In the genomic region with DNA sequence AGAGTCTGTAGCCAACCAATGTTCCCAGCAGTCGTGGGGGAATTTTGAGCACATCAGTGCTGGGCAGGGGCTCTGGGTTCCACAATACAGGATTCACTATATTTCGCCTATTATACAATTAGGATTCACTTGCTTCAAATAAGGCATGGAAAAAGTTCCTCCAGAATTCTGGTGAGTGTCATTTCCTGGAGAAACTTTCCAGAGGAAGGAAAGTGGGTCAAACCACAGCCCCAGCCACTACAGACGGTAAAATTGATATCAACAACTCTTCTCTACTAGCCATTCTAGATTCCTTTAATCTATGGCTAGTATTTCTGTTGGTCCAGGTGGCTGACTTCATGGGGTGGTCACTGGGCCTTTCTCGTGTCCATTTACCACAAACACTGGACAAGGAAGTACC, we compare ENCODE assay signal across 18 cellular contexts. TPM values are rescaled to one million over a fixed set of nuclear protein-coding genes. Genes with fewer than 3 reads are reported as not detected.
DNase-seq lines count a peak whose midpoint lies in the region; ATAC-seq and TF ChIP-seq lines count a peak whose summit lies in the region.
"Had no signal": no experiment of that assay in that cellular context is flagged by ENCODE, and none has a peak within 500 bp of the region (broad histone marks: within the 10 kb centered on the region; RNA-seq: fewer than 3 reads in every experiment).

No MANE protein-coding gene starts in this region.

- H3K36me3 ChIP-seq in heart right ventricle = no peaks in the 10 kb centered on the region
- H3K36me3 ChIP-seq: brain microvascular endothelial cell, uterus had no signal

- no peak overlapping the region for H3K4me3 ChIP-seq in heart right ventricle
- H3K4me3 ChIP-seq: uterus had no signal

- H3K4me1 Mint-ChIP-seq in activated naive CD4-positive, alpha-beta T cell treated with anti-CD3 and anti-CD28 coated beads, Interleukin-2, amount 10 ng/mL, durations not matched to agents 7 days and 5 days = peaks cover 62% of the 10 kb centered on the region
- H3K4me1 Mint-ChIP-seq in activated T-helper 17 cell treated with anti-CD3 and anti-CD28 coated beads, Interleukin-2, amount 50 U/mL, for 72 hours = peaks cover 53% of the 10 kb centered on the region
- peaks cover 75% of the 10 kb centered on the region for H3K4me1 Mint-ChIP-seq in stimulated activated effector memory CD8-positive, alpha-beta T cell treated with anti-CD3 and anti-CD28 coated beads, Interleukin-12 subunit alpha, Interleukin-12 subunit beta, amount 100 ng/mL, for 72 hours
- H3K4me1 Mint-ChIP-seq in mesothelial cell of epicardium = peaks cover 13% of the 10 kb centered on the region

- no peak for DNase-seq in activated naive CD4-positive, alpha-beta T cell treated with anti-CD3 and anti-CD28 coated beads, Interleukin-2, amount 50 U/mL, for 72 hours (ENCODE audit: low spot score in 2 of 2)
- no peak for DNase-seq in activated naive CD4-positive, alpha-beta T cell treated with anti-CD3 and anti-CD28 coated beads, Interleukin-2, amount 10 ng/mL, durations not matched to agents 7 days and 5 days
- no peak for DNase-seq in heart right ventricle
- no peak for DNase-seq in stimulated activated effector memory CD8-positive, alpha-beta T cell treated with anti-CD3 and anti-CD28 coated beads, Interleukin-12 subunit alpha, Interleukin-12 subunit beta, amount 100 ng/mL, for 72 hours (ENCODE audit: low spot score in 2 of 2)
- no peak for DNase-seq in iPS-NIHi7 (ENCODE audit: extremely low spot score)
- DNase-seq in mesothelial cell of epicardium (ENCODE audit: low spot score in 2 of 2, unreplicated experiment in 2 of 2) = no peak
- no peak for DNase-seq in NOMO-1 treated with DMSO at 0.1 percent for 48 hours (lab: John Stamatoyannopoulos, UW; ENCODE audit: unreplicated experiment)
- DNase-seq: activated CD4-positive, CD25-positive, alpha-beta regulatory T cell; brain microvascular endothelial cell; EL; KG1; left colon; NCI-H1417; NCI-H2171 treated with DMSO at 0.1 percent for 48 hours; posterior cingulate gyrus; uterus had no signal

- peak in 1 of 2 donors; percentile 39 for ATAC-seq in activated naive CD4-positive, alpha-beta T cell treated with anti-CD3 and anti-CD28 coated beads, Interleukin-2, amount 50 U/mL, for 72 hours
- ATAC-seq in activated T-helper 17 cell treated with anti-CD3 and anti-CD28 coated beads, Interleukin-2, amount 50 U/mL, for 72 hours (replicated peaks) = peak; percentile 13
- peak in 7 of 8 donors; percentile 38 to 73 (median 62) for ATAC-seq in heart right ventricle
- no peak for ATAC-seq in stimulated activated effector memory CD8-positive, alpha-beta T cell treated with anti-CD3 and anti-CD28 coated beads, Interleukin-12 subunit alpha, Interleukin-12 subunit beta, amount 100 ng/mL, for 72 hours
- ATAC-seq: left colon had no signal

- H3K4me1 ChIP-seq in heart right ventricle = peaks cover 0 to 65% (median 33%) of the 10 kb centered on the region in 9 donors
- H3K4me1 ChIP-seq: uterus had no signal

- no peak for TF ChIP-seq CTCF in heart right ventricle (IDR thresholded peaks at IDR 0.05)
- TF ChIP-seq CTCF in mesothelial cell of epicardium (IDR thresholded peaks at IDR 0.05; ENCODE audit: unreplicated experiment) = no peak

- peak overlapping the region; percentile 51 to 62 for H3K27ac Mint-ChIP-seq in activated naive CD4-positive, alpha-beta T cell treated with anti-CD3 and anti-CD28 coated beads, Interleukin-2, amount 50 U/mL, for 72 hours
- H3K27ac Mint-ChIP-seq in activated naive CD4-positive, alpha-beta T cell treated with anti-CD3 and anti-CD28 coated beads, Interleukin-2, amount 10 ng/mL, durations not matched to agents 7 days and 5 days = no peak overlapping the region
- peak overlapping the region; percentile 61 for H3K27ac Mint-ChIP-seq in activated T-helper 17 cell treated with anti-CD3 and anti-CD28 coated beads, Interleukin-2, amount 50 U/mL, for 72 hours
- peak overlapping the region; percentile 58 for H3K27ac Mint-ChIP-seq in stimulated activated effector memory CD8-positive, alpha-beta T cell treated with anti-CD3 and anti-CD28 coated beads, Interleukin-12 subunit alpha, Interleukin-12 subunit beta, amount 100 ng/mL, for 72 hours
- no peak overlapping the region for H3K27ac Mint-ChIP-seq in mesothelial cell of epicardium

- H3K4me3 Mint-ChIP-seq in activated naive CD4-positive, alpha-beta T cell treated with anti-CD3 and anti-CD28 coated beads, Interleukin-2, amount 10 ng/mL, durations not matched to agents 7 days and 5 days = no peak overlapping the region
- peak overlapping the region; percentile 53 for H3K4me3 Mint-ChIP-seq in activated T-helper 17 cell treated with anti-CD3 and anti-CD28 coated beads, Interleukin-2, amount 50 U/mL, for 72 hours
- H3K4me3 Mint-ChIP-seq in stimulated activated effector memory CD8-positive, alpha-beta T cell treated with anti-CD3 and anti-CD28 coated beads, Interleukin-12 subunit alpha, Interleukin-12 subunit beta, amount 100 ng/mL, for 72 hours = peak overlapping the region; percentile 23
- no peak overlapping the region for H3K4me3 Mint-ChIP-seq in mesothelial cell of epicardium

- no peaks in the 10 kb centered on the region for H3K9me3 ChIP-seq in heart right ventricle
- H3K9me3 ChIP-seq: uterus had no signal

- 62% methylated on average over 4 of the region's 4 CpGs for WGBS in heart right ventricle, 2 donors

- H3K27ac ChIP-seq in heart right ventricle = peak overlapping the region in 6 of 10 donors; percentile 35 to 62 (median 48)
- H3K27ac ChIP-seq: brain microvascular endothelial cell, HL-60 had no signal

- CTCF ChIA-PET in activated naive CD4-positive, alpha-beta T cell treated with anti-CD3 and anti-CD28 coated beads, Interleukin-2, amount 10 ng/mL, durations not matched to agents 7 days and 5 days (lab: Charles Lee) = interaction anchor here (0.7 to 1.1 kb wide), 2 partner anchors 8 to 9 kb away, joined by 3 to 5 read pairs; no protein-coding TSS in a partner anchor

- no peaks in the 10 kb centered on the region for H3K9me3 Mint-ChIP-seq in activated naive CD4-positive, alpha-beta T cell treated with anti-CD3 and anti-CD28 coated beads, Interleukin-2, amount 50 U/mL, for 72 hours
- H3K9me3 Mint-ChIP-seq in activated naive CD4-positive, alpha-beta T cell treated with anti-CD3 and anti-CD28 coated beads, Interleukin-2, amount 10 ng/mL, durations not matched to agents 7 days and 5 days = no peaks in the 10 kb centered on the region
- no peaks in the 10 kb centered on the region for H3K9me3 Mint-ChIP-seq in activated T-helper 17 cell treated with anti-CD3 and anti-CD28 coated beads, Interleukin-2, amount 50 U/mL, for 72 hours
- H3K9me3 Mint-ChIP-seq in stimulated activated effector memory CD8-positive, alpha-beta T cell treated with anti-CD3 and anti-CD28 coated beads, Interleukin-12 subunit alpha, Interleukin-12 subunit beta, amount 100 ng/mL, for 72 hours = no peaks in the 10 kb centered on the region
- H3K9me3 Mint-ChIP-seq in mesothelial cell of epicardium = peaks cover 7% of the 10 kb centered on the region

- no peaks in the 10 kb centered on the region for H3K27me3 ChIP-seq in heart right ventricle
- H3K27me3 ChIP-seq: brain microvascular endothelial cell, uterus had no signal

- intact Hi-C loops in heart right ventricle (cut with DNase I) = no loop called here

- H3K27me3 Mint-ChIP-seq in activated naive CD4-positive, alpha-beta T cell treated with anti-CD3 and anti-CD28 coated beads, Interleukin-2, amount 10 ng/mL, durations not matched to agents 7 days and 5 days = no peaks in the 10 kb centered on the region
- H3K27me3 Mint-ChIP-seq in activated T-helper 17 cell treated with anti-CD3 and anti-CD28 coated beads, Interleukin-2, amount 50 U/mL, for 72 hours = no peaks in the 10 kb centered on the region
- H3K27me3 Mint-ChIP-seq in mesothelial cell of epicardium (ENCODE audit: low read depth) = no peaks in the 10 kb centered on the region

- H3K36me3 Mint-ChIP-seq in activated naive CD4-positive, alpha-beta T cell treated with anti-CD3 and anti-CD28 coated beads, Interleukin-2, amount 50 U/mL, for 72 hours = no peaks in the 10 kb centered on the region
- H3K36me3 Mint-ChIP-seq in activated naive CD4-positive, alpha-beta T cell treated with anti-CD3 and anti-CD28 coated beads, Interleukin-2, amount 10 ng/mL, durations not matched to agents 7 days and 5 days = peaks cover 14% of the 10 kb centered on the region
- H3K36me3 Mint-ChIP-seq in activated T-helper 17 cell treated with anti-CD3 and anti-CD28 coated beads, Interleukin-2, amount 50 U/mL, for 72 hours (ENCODE audit: low read depth) = no peaks in the 10 kb centered on the region
- H3K36me3 Mint-ChIP-seq in stimulated activated effector memory CD8-positive, alpha-beta T cell treated with anti-CD3 and anti-CD28 coated beads, Interleukin-12 subunit alpha, Interleukin-12 subunit beta, amount 100 ng/mL, for 72 hours = no peaks in the 10 kb centered on the region
- H3K36me3 Mint-ChIP-seq in mesothelial cell of epicardium = no peaks in the 10 kb centered on the region

RNA-seq across cellular contexts. Expression of a gene that starts 10.5 kb away (rescaled TPM):
- total RNA-seq in activated naive CD4-positive, alpha-beta T cell treated with anti-CD3 and anti-CD28 coated beads, Interleukin-2, amount 50 U/mL, for 72 hours = 100 to 1,000 TPM in 1 of 2 donors, 10 to 100 TPM in 1; 80.1 to 105 TPM
- 100 to 1,000 TPM in 1 of 2 donors, 10 to 100 TPM in 1; 69.1 to 101 TPM for total RNA-seq in activated T-helper 17 cell treated with anti-CD3 and anti-CD28 coated beads, Interleukin-2, amount 50 U/mL, for 72 hours
- total RNA-seq in heart right ventricle (10 to 100 TPM; 39.2 to 70.7 (median 54.3) TPM), mesothelial cell of epicardium (65.9 to 72.3 TPM (median 67.7 TPM) in 3 replicates)
- polyA plus RNA-seq in heart right ventricle = 10 to 100 TPM; 18.6 to 28.1 TPM

Comparison
In these comparisons a context has a peak if more than half of its experiments do, and no peak if none do; other contexts are left out.
1. H3K27ac Mint-ChIP-seq: peak in activated naive CD4-positive, alpha-beta T cell treated with anti-CD3 and anti-CD28 coated beads, Interleukin-2, amount 50 U/mL, for 72 hours (2 of 2), activated T-helper 17 cell treated with anti-CD3 and anti-CD28 coated beads, Interleukin-2, amount 50 U/mL, for 72 hours (single experiment) and stimulated activated effector memory CD8-positive, alpha-beta T cell treated with anti-CD3 and anti-CD28 coated beads, Interleukin-12 subunit alpha, Interleukin-12 subunit beta, amount 100 ng/mL, for 72 hours (single experiment); none in activated naive CD4-positive, alpha-beta T cell treated with anti-CD3 and anti-CD28 coated beads, Interleukin-2, amount 10 ng/mL, durations not matched to agents 7 days and 5 days (single experiment) and mesothelial cell of epicardium (single experiment).
2. H3K4me3 Mint-ChIP-seq: peak in activated T-helper 17 cell treated with anti-CD3 and anti-CD28 coated beads, Interleukin-2, amount 50 U/mL, for 72 hours (single experiment) and stimulated activated effector memory CD8-positive, alpha-beta T cell treated with anti-CD3 and anti-CD28 coated beads, Interleukin-12 subunit alpha, Interleukin-12 subunit beta, amount 100 ng/mL, for 72 hours (single experiment); none in activated naive CD4-positive, alpha-beta T cell treated with anti-CD3 and anti-CD28 coated beads, Interleukin-2, amount 10 ng/mL, durations not matched to agents 7 days and 5 days (single experiment) and mesothelial cell of epicardium (single experiment).